In genomic region chr1:50972766-50973165, GRCh38 we compare ENCODE assay signal across 14 cellular contexts. TPM values are rescaled to one million over a fixed set of nuclear protein-coding genes. Genes with fewer than 3 reads are reported as not detected.
DNase-seq lines count a peak whose midpoint lies in the region; ATAC-seq and TF ChIP-seq lines count a peak whose summit lies in the region.
"Had no signal": no experiment of that assay in that cellular context is flagged by ENCODE, and none has a peak within 500 bp of the region (broad histone marks: within the 10 kb centered on the region; RNA-seq: fewer than 3 reads in every experiment).

No MANE protein-coding gene starts in this region.

- H3K79me2 ChIP-seq in OCI-LY3 (ENCODE audit: low read length), result no peaks in the 10 kb centered on the region

- TF ChIP-seq CTCF in A673 (conservative IDR thresholded peaks at IDR 0.05; ENCODE audit: low read depth, low read length), result no peak
- TF ChIP-seq CTCF in OCI-LY3 (IDR thresholded peaks at IDR 0.05; ENCODE audit: low read depth, low read length), result no peak
- no peak for TF ChIP-seq CTCF in foreskin fibroblast (IDR thresholded peaks at IDR 0.05; ENCODE audit: low read depth, low read length)

- no peaks in the 10 kb centered on the region; the same call in 1 of the 2 replicates for H4K20me1 ChIP-seq in OCI-LY3 (ENCODE audit: insufficient read depth, low read length)

- intact Hi-C loops in A673 (cut with micrococcal nuclease; ENCODE audit: unreplicated experiment), result no loop called here
- intact Hi-C loops in naive thymus-derived CD4-positive, alpha-beta T cell (cut with micrococcal nuclease), result no loop called here

- H3K27ac ChIP-seq in A673 (ENCODE audit: low read depth, low read length, poor library complexity, severe bottlenecking), result peak overlapping the region; percentile 63
- no peak overlapping the region for H3K27ac ChIP-seq in OCI-LY3 (ENCODE audit: low read length)
- no peak overlapping the region for H3K27ac ChIP-seq in naive thymus-derived CD4-positive, alpha-beta T cell (ENCODE audit: low read depth, low read length)

- peaks cover 13 to 44% (median 30%) of the 10 kb centered on the region in 7 donors for H3K4me1 Mint-ChIP-seq in naive thymus-derived CD4-positive, alpha-beta T cell

- peaks cover 0 to 23% (median 0%) of the 10 kb centered on the region in 5 donors for H3K36me3 Mint-ChIP-seq in naive thymus-derived CD4-positive, alpha-beta T cell
- H3K36me3 Mint-ChIP-seq: IgD-negative memory B cell had no signal

- H2AFZ ChIP-seq in OCI-LY3 (ENCODE audit: low read depth, low read length), result no peak overlapping the region

- peak overlapping the region; percentile 22; the same call in 1 of the 2 replicates for H3K4me2 ChIP-seq in OCI-LY3 (ENCODE audit: low read length)

- no peak for DNase-seq in A673 (ENCODE audit: low spot score)
- peak; percentile 56 for DNase-seq in GF-D8 (lab: John Stamatoyannopoulos, UW)
- DNase-seq in foreskin fibroblast, result no peak
- DNase-seq in erythroblast (lab: John Stamatoyannopoulos, UW), result no peak
- no peak for DNase-seq in naive thymus-derived CD4-positive, alpha-beta T cell
- no peak for DNase-seq in SK-N-DZ (ENCODE audit: low spot score)
- DNase-seq in ecto neural progenitor cell (ENCODE audit: low spot score), result no peak
- DNase-seq: activated CD8-positive, alpha-beta memory T cell treated with anti-CD3 and anti-CD28 coated beads, Interleukin-2, amount 10 ng/mL, durations not matched to agents 7 days and 5 days; amygdala; NCI-H774 had no signal

- H3K4me3 ChIP-seq in A673 (ENCODE audit: low read depth, low read length, poor library complexity, severe bottlenecking) (peak overlapping the region; percentile 92), OCI-LY3 (ENCODE audit: low read length) (no peak overlapping the region), foreskin fibroblast (ENCODE audit: low read depth in 1 of 2, low read length in 2 of 2) (peak overlapping the region; percentile 14 to 85)
- no peak overlapping the region for H3K4me3 ChIP-seq in naive thymus-derived CD4-positive, alpha-beta T cell (ENCODE audit: low read length)

- H3K9me3 Mint-ChIP-seq in naive thymus-derived CD4-positive, alpha-beta T cell, result no peaks in the 10 kb centered on the region
- H3K9me3 Mint-ChIP-seq: IgD-negative memory B cell; T-helper 2 cell treated with Interferon-gamma antibody and Interleukin-4, amounts not matched to agents 5 μg/mL and 100 μg/mL, for 36 hours had no signal

- H3K36me3 ChIP-seq in A673 (ENCODE audit: insufficient read depth, low read length, poor library complexity, severe bottlenecking) (peaks cover 19% of the 10 kb centered on the region), OCI-LY3 (replicated peaks; ENCODE audit: low read depth, low read length) (no peaks in the 10 kb centered on the region)
- H3K36me3 ChIP-seq in naive thymus-derived CD4-positive, alpha-beta T cell (ENCODE audit: control insufficient read depth in 2 of 3, insufficient read depth in 3 of 3, low read length in 3 of 3), result peaks cover 0 to 10% (median 0%) of the 10 kb centered on the region in 3 experiments

- H3K27me3 Mint-ChIP-seq in naive thymus-derived CD4-positive, alpha-beta T cell, result peaks cover 17 to 39% (median 23%) of the 10 kb centered on the region in 5 donors

- CTCF ChIA-PET in A673 (lab: Charles Lee), result no interaction called here
- CTCF ChIA-PET in naive thymus-derived CD4-positive, alpha-beta T cell (lab: Charles Lee), result no interaction called here

- POLR2A ChIA-PET in A673 (lab: Charles Lee; ENCODE audit: low non-redundant PET), result no interaction called here
- POLR2A ChIA-PET in naive thymus-derived CD4-positive, alpha-beta T cell (lab: Charles Lee), result interaction anchor here (7.0 kb wide), 1 partner anchor 13 kb away, joined by 82 read pairs; the partner anchor contains the start of gene FAF1

- H3K27me3 ChIP-seq in A673 (replicated peaks; ENCODE audit: insufficient read depth, low read depth, low read length, poor library complexity) (no peaks in the 10 kb centered on the region), OCI-LY3 (ENCODE audit: low read depth, low read length) (peaks cover 35% of the 10 kb centered on the region)
- H3K27me3 ChIP-seq in naive thymus-derived CD4-positive, alpha-beta T cell (ENCODE audit: control insufficient read depth in 2 of 2, insufficient read depth in 2 of 2, low read length in 2 of 2), result peaks cover 0 to 5% of the 10 kb centered on the region in 2 donors

- peaks cover 35% of the 10 kb centered on the region for H3K4me1 ChIP-seq in A673 (ENCODE audit: insufficient read depth, low read length, poor library complexity, severe bottlenecking)
- H3K4me1 ChIP-seq in OCI-LY3 (ENCODE audit: low read length), result peaks cover 39% of the 10 kb centered on the region
- peaks cover 9 to 19% of the 10 kb centered on the region in 2 donors for H3K4me1 ChIP-seq in naive thymus-derived CD4-positive, alpha-beta T cell (ENCODE audit: control insufficient read depth in 2 of 2, insufficient read depth in 2 of 2, low read length in 2 of 2)

- no peak overlapping the region for H3K27ac Mint-ChIP-seq in naive thymus-derived CD4-positive, alpha-beta T cell
- H3K27ac Mint-ChIP-seq: activated CD8-positive, alpha-beta memory T cell treated with anti-CD3 and anti-CD28 coated beads, Interleukin-2, amount 10 ng/mL, durations not matched to agents 7 days and 5 days; IgD-negative memory B cell; T-helper 2 cell treated with Interferon-gamma antibody and Interleukin-4, amounts not matched to agents 5 μg/mL and 100 μg/mL, for 36 hours had no signal

- no peak for ATAC-seq in naive thymus-derived CD4-positive, alpha-beta T cell
- ATAC-seq: activated CD8-positive, alpha-beta memory T cell treated with anti-CD3 and anti-CD28 coated beads, Interleukin-2, amount 10 ng/mL, durations not matched to agents 7 days and 5 days; left lobe of liver had no signal

- H3K9me3 ChIP-seq in A673 (ENCODE audit: low read depth, low read length, poor library complexity, severe bottlenecking) (no peaks in the 10 kb centered on the region), OCI-LY3 (ENCODE audit: insufficient read depth, low read length) (no peaks in the 10 kb centered on the region)
- H3K9me3 ChIP-seq in naive thymus-derived CD4-positive, alpha-beta T cell (ENCODE audit: control insufficient read depth in 2 of 3, low read length in 3 of 3), result no peaks in the 10 kb centered on the region

- BruUV-seq in A673 (replicated peaks; lab: Mats Ljungman, UMichigan), result no TSS peak

- no peak overlapping the region for H3K4me3 Mint-ChIP-seq in naive thymus-derived CD4-positive, alpha-beta T cell
- H3K4me3 Mint-ChIP-seq: activated CD8-positive, alpha-beta memory T cell treated with anti-CD3 and anti-CD28 coated beads, Interleukin-2, amount 10 ng/mL, durations not matched to agents 7 days and 5 days had no signal

- no peak for TF ChIP-seq POLR2A in erythroblast (IDR thresholded peaks at IDR 0.05; ENCODE audit: low read length)

- H3K9ac ChIP-seq in OCI-LY3 (ENCODE audit: low read length), result no peak overlapping the region

RNA-seq across cellular contexts. Expression of gene CDKN2C, which starts 2.7 kb away (rescaled TPM):
- total RNA-seq in A673 (2021), result 50.9 and 53.5 TPM in 2 replicates
- total RNA-seq in naive thymus-derived CD4-positive, alpha-beta T cell, result 10 to 100 TPM in 1 of 5 experiments, 1 to 10 TPM in 4; 3.3 to 40.3 (median 4.7) TPM
- 10 to 100 TPM in 1 of 2 donors, 1 to 10 TPM in 1; 8.2 to 10.2 TPM for polyA plus RNA-seq in naive thymus-derived CD4-positive, alpha-beta T cell
- polyA plus RNA-seq in SK-N-DZ (2014; cell fraction: cytosol; rRNA removed), result 64.1 and 65.1 TPM in 2 replicates
- polyA plus RNA-seq in SK-N-DZ (2014; cell fraction: nucleus; rRNA removed), result 36.5 and 43.2 TPM in 2 replicates

RNA-seq across cellular contexts. Expression of gene FAF1, which starts 12.7 kb away (rescaled TPM):
- 105 and 109 TPM in 2 replicates for total RNA-seq in A673 (2021)
- total RNA-seq in naive thymus-derived CD4-positive, alpha-beta T cell, result 10 to 100 TPM; 46.4 to 66.6 (median 52.5) TPM
- 10 to 100 TPM; 36.9 to 46.1 TPM for polyA plus RNA-seq in naive thymus-derived CD4-positive, alpha-beta T cell
- 59.5 and 84.5 TPM in 2 replicates for polyA plus RNA-seq in SK-N-DZ (2014; cell fraction: cytosol; rRNA removed)
- polyA plus RNA-seq in SK-N-DZ (2014; cell fraction: nucleus; rRNA removed), result 38.0 and 39.2 TPM in 2 replicates

Comparison
In these comparisons a context has a peak if more than half of its experiments do, and no peak if none do; other contexts are left out.
1. H3K4me3 ChIP-seq: peak in A673 (single experiment) and foreskin fibroblast (2 of 2); none in OCI-LY3 (single experiment) and naive thymus-derived CD4-positive, alpha-beta T cell (single experiment).